In the genomic region with DNA sequence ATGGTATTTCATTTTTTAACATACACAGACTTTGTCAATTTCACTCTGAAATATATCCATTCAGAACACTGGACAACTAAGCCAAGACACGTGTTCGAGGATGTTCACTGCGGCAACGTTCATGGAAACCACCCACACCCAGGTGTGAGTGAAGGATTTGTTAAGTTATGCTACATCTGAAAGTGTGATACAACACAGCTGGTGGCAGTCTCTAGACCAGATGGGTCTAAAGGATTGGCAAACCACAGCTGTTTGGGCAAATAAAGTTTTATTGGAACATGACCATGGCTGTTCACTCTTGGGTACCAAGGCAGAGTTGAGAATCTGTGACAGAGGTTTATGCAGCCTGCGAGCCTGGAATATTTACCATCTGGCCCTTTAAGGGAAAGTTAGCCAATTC, we compare ENCODE assay signal across 1 cellular context.
TF ChIP-seq lines count a peak whose summit lies in the region.

No MANE protein-coding gene starts in this region.

TF ChIP-seq in K562, 482 proteins besides CTCF, POLR2A, EP300 and RAD21 (continued from another document):
- TF ChIP-seq, protein P1, sequence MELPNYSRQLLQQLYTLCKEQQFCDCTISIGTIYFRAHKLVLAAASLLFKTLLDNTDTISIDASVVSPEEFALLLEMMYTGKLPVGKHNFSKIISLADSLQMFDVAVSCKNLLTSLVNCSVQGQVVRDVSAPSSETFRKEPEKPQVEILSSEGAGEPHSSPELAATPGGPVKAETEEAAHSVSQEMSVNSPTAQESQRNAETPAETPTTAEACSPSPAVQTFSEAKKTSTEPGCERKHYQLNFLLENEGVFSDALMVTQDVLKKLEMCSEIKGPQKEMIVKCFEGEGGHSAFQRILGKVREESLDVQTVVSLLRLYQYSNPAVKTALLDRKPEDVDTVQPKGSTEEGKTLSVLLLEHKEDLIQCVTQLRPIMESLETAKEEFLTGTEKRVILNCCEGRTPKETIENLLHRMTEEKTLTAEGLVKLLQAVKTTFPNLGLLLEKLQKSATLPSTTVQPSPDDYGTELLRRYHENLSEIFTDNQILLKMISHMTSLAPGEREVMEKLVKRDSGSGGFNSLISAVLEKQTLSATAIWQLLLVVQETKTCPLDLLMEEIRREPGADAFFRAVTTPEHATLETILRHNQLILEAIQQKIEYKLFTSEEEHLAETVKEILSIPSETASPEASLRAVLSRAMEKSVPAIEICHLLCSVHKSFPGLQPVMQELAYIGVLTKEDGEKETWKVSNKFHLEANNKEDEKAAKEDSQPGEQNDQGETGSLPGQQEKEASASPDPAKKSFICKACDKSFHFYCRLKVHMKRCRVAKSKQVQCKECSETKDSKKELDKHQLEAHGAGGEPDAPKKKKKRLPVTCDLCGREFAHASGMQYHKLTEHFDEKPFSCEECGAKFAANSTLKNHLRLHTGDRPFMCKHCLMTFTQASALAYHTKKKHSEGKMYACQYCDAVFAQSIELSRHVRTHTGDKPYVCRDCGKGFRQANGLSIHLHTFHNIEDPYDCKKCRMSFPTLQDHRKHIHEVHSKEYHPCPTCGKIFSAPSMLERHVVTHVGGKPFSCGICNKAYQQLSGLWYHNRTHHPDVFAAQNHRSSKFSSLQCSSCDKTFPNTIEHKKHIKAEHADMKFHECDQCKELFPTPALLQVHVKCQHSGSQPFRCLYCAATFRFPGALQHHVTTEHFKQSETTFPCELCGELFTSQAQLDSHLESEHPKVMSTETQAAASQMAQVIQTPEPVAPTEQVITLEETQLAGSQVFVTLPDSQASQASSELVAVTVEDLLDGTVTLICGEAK (IDR thresholded peaks at IDR 0.05) = peak; percentile 86
- TF ChIP-seq, protein P1 (CRISPR knock-in tag; IDR thresholded peaks at IDR 0.05) = no peak
- no peak for TF ChIP-seq IRF9 (tag; IDR thresholded peaks at IDR 0.05)
